Comparison of ENCODE assay signal across 8 cellular contexts in genomic region chr6:27830212-27830664, GRCh38.
A peak's percentile ranks its signal among the peaks of the same experiment; 100 is the strongest.
DNase-seq lines count a peak whose midpoint lies in the region; ATAC-seq and TF ChIP-seq lines count a peak whose summit lies in the region.

No MANE protein-coding gene starts in this region.

- H3K27me3 ChIP-seq in breast epithelium (no peaks in the 10 kb centered on the region), muscle layer of duodenum (ENCODE audit: low read depth, low read length) (no peaks in the 10 kb centered on the region)

- no peak for TF ChIP-seq CTCF in AG09309 (IDR thresholded peaks at IDR 0.05; ENCODE audit: control insufficient read depth, insufficient read depth, low read depth, low read length, missing control alignments)
- no peak for TF ChIP-seq CTCF in breast epithelium (IDR thresholded peaks at IDR 0.05)

- DNase-seq in AG09309 (ENCODE audit: low read depth) (no peak), breast epithelium (ENCODE audit: low spot score in 2 of 2) (no peak), OCI-M2 (lab: John Stamatoyannopoulos, UW; ENCODE audit: unreplicated experiment) (no peak), anterior cingulate cortex (lab: John Stamatoyannopoulos, UW) (no peak)

- no peak for ATAC-seq in HG02973 (IDR thresholded peaks at IDR 0.05; ENCODE audit: unreplicated experiment)
- no peak for ATAC-seq in GM18907 (IDR thresholded peaks at IDR 0.05; ENCODE audit: unreplicated experiment)

- H3K36me3 ChIP-seq in KOPT-K1 (ENCODE audit: insufficient read depth, low read length) (no peaks in the 10 kb centered on the region), breast epithelium (no peaks in the 10 kb centered on the region), muscle layer of duodenum (ENCODE audit: control insufficient read depth in 1 of 2, insufficient read depth in 2 of 2, low read length in 2 of 2) (peaks cover 0 to 7% of the 10 kb centered on the region in 2 donors)

- peak overlapping the region; percentile 98 for H3K27ac ChIP-seq in KOPT-K1 (ENCODE audit: low read depth, low read length, poor library complexity, severe bottlenecking)
- peak overlapping the region; percentile 84 to 88 for H3K27ac ChIP-seq in breast epithelium
- H3K27ac ChIP-seq in muscle layer of duodenum (ENCODE audit: low read length): peak overlapping the region; percentile 92

- TF ChIP-seq POLR2A in breast epithelium (IDR thresholded peaks at IDR 0.05): no peak

- peaks cover 0 to 2% of the 10 kb centered on the region in 2 donors for H3K4me1 ChIP-seq in breast epithelium
- peaks cover under 1 to 7% of the 10 kb centered on the region in 2 donors for H3K4me1 ChIP-seq in muscle layer of duodenum (ENCODE audit: control insufficient read depth in 1 of 2, insufficient read depth in 2 of 2, low read length in 2 of 2)

- intact Hi-C loops in breast epithelium (cut with DNase I; ENCODE audit: low total_unique reads): no loop called here

- no peaks in the 10 kb centered on the region for H3K9me3 ChIP-seq in KOPT-K1 (ENCODE audit: insufficient read depth, low read length, poor library complexity, severe bottlenecking)
- peaks cover 3% of the 10 kb centered on the region in 2 donors for H3K9me3 ChIP-seq in breast epithelium
- peaks cover 0 to 4% of the 10 kb centered on the region in 2 donors for H3K9me3 ChIP-seq in muscle layer of duodenum (ENCODE audit: control insufficient read depth in 1 of 2, low read length in 2 of 2)

- H3K4me3 ChIP-seq in AG09309 (ENCODE audit: control insufficient read depth, low read depth, low read length) (peak overlapping the region; percentile 39), breast epithelium (peak overlapping the region; percentile 42 to 70 (median 54)), muscle layer of duodenum (ENCODE audit: low read depth in 1 of 2, low read length in 2 of 2) (peak overlapping the region; percentile 49 to 78)
